Comparison of ENCODE assay signal across 10 cellular contexts in the genomic region with DNA sequence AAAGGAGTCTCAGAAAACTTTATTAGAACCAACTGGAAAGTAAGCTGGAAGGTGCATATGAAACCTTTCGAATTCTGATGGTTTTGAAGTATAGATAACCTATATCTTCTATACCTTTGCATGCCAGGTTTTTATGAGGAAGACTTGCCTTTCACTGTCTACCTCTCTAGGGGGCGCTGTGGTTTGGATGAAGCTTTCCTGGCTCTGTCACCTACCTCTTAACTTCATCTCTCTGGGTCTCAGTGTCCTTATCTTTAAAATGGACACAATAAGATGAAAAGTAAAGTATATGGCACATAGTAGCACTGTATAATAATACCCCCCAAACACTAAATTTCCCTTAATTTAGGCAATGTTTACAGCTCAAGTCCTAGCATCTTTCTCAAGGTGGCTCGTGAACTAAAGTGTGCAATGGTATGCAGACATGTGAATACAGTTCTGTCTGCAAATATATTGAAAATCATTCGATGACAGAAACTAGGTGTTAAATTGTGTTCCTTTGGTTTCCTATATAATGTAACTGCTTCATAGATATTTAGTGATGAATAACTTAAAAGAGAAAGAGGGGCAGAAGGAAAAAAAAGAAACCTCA.
DNase-seq lines count a peak whose midpoint lies in the region; TF ChIP-seq lines count a peak whose summit lies in the region.
"Had no signal": no experiment of that assay in that cellular context is flagged by ENCODE, and none has a peak within 500 bp of the region (broad histone marks: within the 10 kb centered on the region; RNA-seq: fewer than 3 reads in every experiment).

No MANE protein-coding gene starts in this region.

- TF ChIP-seq CTCF in colonic mucosa (IDR thresholded peaks at IDR 0.05) (peak; percentile 24), testis (IDR thresholded peaks at IDR 0.05) (peak in 1 of 3 experiments; percentile 43)

- no peak overlapping the region for H2AFZ ChIP-seq in Karpas-422 (ENCODE audit: low read length)

- no peaks in the 10 kb centered on the region for H3K4me1 Mint-ChIP-seq in activated CD4-positive, alpha-beta T cell treated with anti-CD3 and anti-CD28 coated beads, Interleukin-2, amount 10 ng/mL, durations not matched to agents 24 days and 14 days
- peaks cover 0 to 2% (median 0%) of the 10 kb centered on the region in 3 donors for H3K4me1 Mint-ChIP-seq in CD8-positive, alpha-beta memory T cell
- H3K4me1 Mint-ChIP-seq: stimulated activated naive CD8-positive, alpha-beta T cell treated with anti-CD3 and anti-CD28 coated beads, Interleukin-15, amount 100 ng/mL, for 72 hours had no signal

- H3K27ac ChIP-seq in Karpas-422 (ENCODE audit: low read length) (peak overlapping the region; percentile 47), colonic mucosa (no peak overlapping the region), testis (no peak overlapping the region)
- no peak overlapping the region for H3K27ac ChIP-seq in CD8-positive, alpha-beta memory T cell (ENCODE audit: low read depth, low read length)

- H3K9ac ChIP-seq in Karpas-422 (ENCODE audit: low read length) (no peak overlapping the region), colonic mucosa (ENCODE audit: low read depth in 2 of 2, low read length in 2 of 2) (no peak overlapping the region)

- peak; percentile 73 for DNase-seq in activated CD4-positive, alpha-beta T cell treated with anti-CD3 and anti-CD28 coated beads, Interleukin-2, amount 10 ng/mL, durations not matched to agents 24 days and 14 days
- no peak for DNase-seq in activated CD4-positive, alpha-beta T cell treated with anti-CD3 and anti-CD28 coated beads, Interleukin-2, amount 50 U/mL, for 4 hours
- DNase-seq in Karpas-422: peak; percentile 88
- peak; percentile 42 for DNase-seq in colonic mucosa
- peak; percentile 20 for DNase-seq in stimulated activated CD4-positive, alpha-beta T cell treated with anti-CD3 and anti-CD28 coated beads, Interleukin-1b, Interleukin-23, amount 100 ng/mL, for 48 hours
- no peak for DNase-seq in CD8-positive, alpha-beta memory T cell
- no peak for DNase-seq in testis
- no peak for DNase-seq in NCI-H1694 treated with DMSO at 0.1 percent for 48 hours (lab: John Stamatoyannopoulos, UW)
- DNase-seq: effector CD4-positive, alpha-beta T cell had no signal

- H3K27ac Mint-ChIP-seq in activated CD4-positive, alpha-beta T cell treated with anti-CD3 and anti-CD28 coated beads, Interleukin-2, amount 10 ng/mL, durations not matched to agents 24 days and 14 days: no peak overlapping the region
- H3K27ac Mint-ChIP-seq in CD8-positive, alpha-beta memory T cell: peak overlapping the region in 1 of 8 donors; percentile 36
- H3K27ac Mint-ChIP-seq: stimulated activated naive CD8-positive, alpha-beta T cell treated with anti-CD3 and anti-CD28 coated beads, Interleukin-15, amount 100 ng/mL, for 72 hours had no signal

- intact Hi-C loops in activated CD4-positive, alpha-beta T cell treated with anti-CD3 and anti-CD28 coated beads, Interleukin-2, amount 10 ng/mL, durations not matched to agents 24 days and 14 days (cut with micrococcal nuclease): loop anchor here (1.0 to 10.0 kb wide), 2 partner anchors 211 to 240 kb away; no protein-coding TSS in a partner anchor
- intact Hi-C loops in colonic mucosa (cut with DNase I) (loop anchor here (10.0 kb wide), 1 partner anchor 211 kb away; no protein-coding TSS in a partner anchor), testis (cut with DNase I; ENCODE audit: low total_unique reads) (no loop called here)

- no peaks in the 10 kb centered on the region for H3K9me2 ChIP-seq in Karpas-422 (replicated peaks; ENCODE audit: insufficient read depth, low read length)

- no peaks in the 10 kb centered on the region for H3K36me3 ChIP-seq in Karpas-422 (ENCODE audit: insufficient read depth, low read length)
- no peaks in the 10 kb centered on the region for H3K36me3 ChIP-seq in colonic mucosa
- no peaks in the 10 kb centered on the region for H3K36me3 ChIP-seq in CD8-positive, alpha-beta memory T cell (ENCODE audit: insufficient read depth, low read length)
- H3K36me3 ChIP-seq in testis (ENCODE audit: low read depth, missing control alignments): no peaks in the 10 kb centered on the region

- H3K4me3 ChIP-seq in Karpas-422 (ENCODE audit: low read length): no peak overlapping the region
- no peak overlapping the region for H3K4me3 ChIP-seq in colonic mucosa
- H3K4me3 ChIP-seq in CD8-positive, alpha-beta memory T cell (ENCODE audit: low read length): no peak overlapping the region
- no peak overlapping the region for H3K4me3 ChIP-seq in testis

- H3K27me3 Mint-ChIP-seq in activated CD4-positive, alpha-beta T cell treated with anti-CD3 and anti-CD28 coated beads, Interleukin-2, amount 10 ng/mL, durations not matched to agents 24 days and 14 days: no peaks in the 10 kb centered on the region
- no peaks in the 10 kb centered on the region for H3K27me3 Mint-ChIP-seq in CD8-positive, alpha-beta memory T cell
- H3K27me3 Mint-ChIP-seq: stimulated activated naive CD8-positive, alpha-beta T cell treated with anti-CD3 and anti-CD28 coated beads, Interleukin-15, amount 100 ng/mL, for 72 hours had no signal

- H3K4me1 ChIP-seq in Karpas-422 (ENCODE audit: low read length) (peaks cover 69% of the 10 kb centered on the region), colonic mucosa (peaks cover 3% of the 10 kb centered on the region), testis (no peaks in the 10 kb centered on the region)
- H3K4me1 ChIP-seq in CD8-positive, alpha-beta memory T cell (ENCODE audit: insufficient read depth, low read length): no peaks in the 10 kb centered on the region

- H3K36me3 Mint-ChIP-seq in activated CD4-positive, alpha-beta T cell treated with anti-CD3 and anti-CD28 coated beads, Interleukin-2, amount 10 ng/mL, durations not matched to agents 24 days and 14 days (ENCODE audit: low read depth): no peaks in the 10 kb centered on the region
- H3K36me3 Mint-ChIP-seq in CD8-positive, alpha-beta memory T cell: peaks cover 0 to 8% (median 0%) of the 10 kb centered on the region in 3 donors

- no peak for TF ChIP-seq POLR2A in testis (IDR thresholded peaks at IDR 0.05)

- no peaks in the 10 kb centered on the region for H3K9me3 Mint-ChIP-seq in activated CD4-positive, alpha-beta T cell treated with anti-CD3 and anti-CD28 coated beads, Interleukin-2, amount 10 ng/mL, durations not matched to agents 24 days and 14 days
- H3K9me3 Mint-ChIP-seq in CD8-positive, alpha-beta memory T cell: no peaks in the 10 kb centered on the region
- H3K9me3 Mint-ChIP-seq: stimulated activated naive CD8-positive, alpha-beta T cell treated with anti-CD3 and anti-CD28 coated beads, Interleukin-15, amount 100 ng/mL, for 72 hours had no signal

- 77 to 78% methylated on average over 4 of the region's 4 CpGs for WGBS in testis, 2 donors

- no peaks in the 10 kb centered on the region for H3K27me3 ChIP-seq in Karpas-422 (ENCODE audit: low read length)
- H3K27me3 ChIP-seq in colonic mucosa: no peaks in the 10 kb centered on the region
- H3K27me3 ChIP-seq in CD8-positive, alpha-beta memory T cell (ENCODE audit: insufficient read depth, low read length, poor library complexity, severe bottlenecking): no peaks in the 10 kb centered on the region
- H3K27me3 ChIP-seq in testis: no peaks in the 10 kb centered on the region

- CTCF ChIA-PET in CD8-positive, alpha-beta memory T cell (lab: Charles Lee): no interaction called here

- H3K4me3 Mint-ChIP-seq in activated CD4-positive, alpha-beta T cell treated with anti-CD3 and anti-CD28 coated beads, Interleukin-2, amount 10 ng/mL, durations not matched to agents 24 days and 14 days: no peak overlapping the region
- no peak overlapping the region for H3K4me3 Mint-ChIP-seq in CD8-positive, alpha-beta memory T cell
- H3K4me3 Mint-ChIP-seq: stimulated activated naive CD8-positive, alpha-beta T cell treated with anti-CD3 and anti-CD28 coated beads, Interleukin-15, amount 100 ng/mL, for 72 hours had no signal

- no peaks in the 10 kb centered on the region for H3K9me3 ChIP-seq in Karpas-422 (ENCODE audit: low read length)
- no peaks in the 10 kb centered on the region for H3K9me3 ChIP-seq in colonic mucosa
- no peaks in the 10 kb centered on the region for H3K9me3 ChIP-seq in CD8-positive, alpha-beta memory T cell (ENCODE audit: low read length)
- H3K9me3 ChIP-seq in testis: no peaks in the 10 kb centered on the region

- POLR2A ChIA-PET in CD8-positive, alpha-beta memory T cell (lab: Charles Lee): no interaction called here

- no peaks in the 10 kb centered on the region for H4K20me1 ChIP-seq in Karpas-422 (ENCODE audit: insufficient read depth, low read depth, low read length)

- H3K79me2 ChIP-seq in Karpas-422 (ENCODE audit: low read length): no peaks in the 10 kb centered on the region

- H3K4me2 ChIP-seq in Karpas-422 (ENCODE audit: low read depth, low read length, poor library complexity, severe bottlenecking): peak overlapping the region; percentile 18

Comparison
In these comparisons a context has a peak if more than half of its experiments do, and no peak if none do; other contexts are left out.
1. DNase-seq: peak in activated CD4-positive, alpha-beta T cell treated with anti-CD3 and anti-CD28 coated beads, Interleukin-2, amount 10 ng/mL, durations not matched to agents 24 days and 14 days (single experiment), Karpas-422 (single experiment), colonic mucosa (single experiment) and stimulated activated CD4-positive, alpha-beta T cell treated with anti-CD3 and anti-CD28 coated beads, Interleukin-1b, Interleukin-23, amount 100 ng/mL, for 48 hours (single experiment); none in activated CD4-positive, alpha-beta T cell treated with anti-CD3 and anti-CD28 coated beads, Interleukin-2, amount 50 U/mL, for 4 hours (0 of 2), CD8-positive, alpha-beta memory T cell (0 of 5), testis (single experiment) and NCI-H1694 treated with DMSO at 0.1 percent for 48 hours (single experiment).